In genomic region chr5:124908603-124909451, GRCh38 we compare ENCODE assay signal across 1 cellular context.
TF ChIP-seq lines count a peak whose summit lies in the region.

No MANE protein-coding gene starts in this region.

TF ChIP-seq in GM12878, 131 proteins besides CTCF, POLR2A, EP300 and RAD21 (continued from another document and continues in another):
- TF ChIP-seq, protein P1, sequence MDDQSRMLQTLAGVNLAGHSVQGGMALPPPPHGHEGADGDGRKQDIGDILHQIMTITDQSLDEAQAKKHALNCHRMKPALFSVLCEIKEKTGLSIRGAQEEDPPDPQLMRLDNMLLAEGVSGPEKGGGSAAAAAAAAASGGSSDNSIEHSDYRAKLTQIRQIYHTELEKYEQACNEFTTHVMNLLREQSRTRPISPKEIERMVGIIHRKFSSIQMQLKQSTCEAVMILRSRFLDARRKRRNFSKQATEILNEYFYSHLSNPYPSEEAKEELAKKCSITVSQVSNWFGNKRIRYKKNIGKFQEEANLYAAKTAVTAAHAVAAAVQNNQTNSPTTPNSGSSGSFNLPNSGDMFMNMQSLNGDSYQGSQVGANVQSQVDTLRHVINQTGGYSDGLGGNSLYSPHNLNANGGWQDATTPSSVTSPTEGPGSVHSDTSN (IDR thresholded peaks at IDR 0.05; ENCODE audit: insufficient replicate concordance, low read depth, low read length) = peak; percentile 42
- no peak for TF ChIP-seq SRF (IDR thresholded peaks at IDR 0.05; ENCODE audit: low read depth in 2 of 2, low read length in 2 of 2)
- TF ChIP-seq EED (IDR thresholded peaks at IDR 0.05; ENCODE audit: low read depth) = peak; percentile 65
- peak; percentile 95 for TF ChIP-seq BACH1 (IDR thresholded peaks at IDR 0.05; ENCODE audit: borderline replicate concordance)
- TF ChIP-seq CREM (IDR thresholded peaks at IDR 0.05; ENCODE audit: low read depth) = peak; percentile 74
- TF ChIP-seq ZNF24 (IDR thresholded peaks at IDR 0.05) = peak; percentile 88
- TF ChIP-seq BCLAF1 (IDR thresholded peaks at IDR 0.05) = no peak
- peak; percentile 96 for TF ChIP-seq IKZF1 (conservative IDR thresholded peaks at IDR 0.05)
- peak in 1 of 2 experiments; percentile 58; a peak in 1 of 4 replicates for TF ChIP-seq CEBPB (IDR thresholded peaks at IDR 0.05; ENCODE audit: borderline replicate concordance in 1 of 2, low read depth in 2 of 2, low read length in 2 of 2)
- TF ChIP-seq BHLHE40 (IDR thresholded peaks at IDR 0.05; ENCODE audit: borderline replicate concordance in 1 of 2, low read depth in 2 of 2, low read length in 1 of 2) = peak; percentile 74 to 86
- TF ChIP-seq, protein P2, sequence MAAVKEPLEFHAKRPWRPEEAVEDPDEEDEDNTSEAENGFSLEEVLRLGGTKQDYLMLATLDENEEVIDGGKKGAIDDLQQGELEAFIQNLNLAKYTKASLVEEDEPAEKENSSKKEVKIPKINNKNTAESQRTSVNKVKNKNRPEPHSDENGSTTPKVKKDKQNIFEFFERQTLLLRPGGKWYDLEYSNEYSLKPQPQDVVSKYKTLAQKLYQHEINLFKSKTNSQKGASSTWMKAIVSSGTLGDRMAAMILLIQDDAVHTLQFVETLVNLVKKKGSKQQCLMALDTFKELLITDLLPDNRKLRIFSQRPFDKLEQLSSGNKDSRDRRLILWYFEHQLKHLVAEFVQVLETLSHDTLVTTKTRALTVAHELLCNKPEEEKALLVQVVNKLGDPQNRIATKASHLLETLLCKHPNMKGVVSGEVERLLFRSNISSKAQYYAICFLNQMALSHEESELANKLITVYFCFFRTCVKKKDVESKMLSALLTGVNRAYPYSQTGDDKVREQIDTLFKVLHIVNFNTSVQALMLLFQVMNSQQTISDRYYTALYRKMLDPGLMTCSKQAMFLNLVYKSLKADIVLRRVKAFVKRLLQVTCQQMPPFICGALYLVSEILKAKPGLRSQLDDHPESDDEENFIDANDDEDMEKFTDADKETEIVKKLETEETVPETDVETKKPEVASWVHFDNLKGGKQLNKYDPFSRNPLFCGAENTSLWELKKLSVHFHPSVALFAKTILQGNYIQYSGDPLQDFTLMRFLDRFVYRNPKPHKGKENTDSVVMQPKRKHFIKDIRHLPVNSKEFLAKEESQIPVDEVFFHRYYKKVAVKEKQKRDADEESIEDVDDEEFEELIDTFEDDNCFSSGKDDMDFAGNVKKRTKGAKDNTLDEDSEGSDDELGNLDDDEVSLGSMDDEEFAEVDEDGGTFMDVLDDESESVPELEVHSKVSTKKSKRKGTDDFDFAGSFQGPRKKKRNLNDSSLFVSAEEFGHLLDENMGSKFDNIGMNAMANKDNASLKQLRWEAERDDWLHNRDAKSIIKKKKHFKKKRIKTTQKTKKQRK (IDR thresholded peaks at IDR 0.05; ENCODE audit: low read depth, low read length) = no peak
- TF ChIP-seq DPF2 (IDR thresholded peaks at IDR 0.05) = peak; percentile 98
- TF ChIP-seq, protein P3, sequence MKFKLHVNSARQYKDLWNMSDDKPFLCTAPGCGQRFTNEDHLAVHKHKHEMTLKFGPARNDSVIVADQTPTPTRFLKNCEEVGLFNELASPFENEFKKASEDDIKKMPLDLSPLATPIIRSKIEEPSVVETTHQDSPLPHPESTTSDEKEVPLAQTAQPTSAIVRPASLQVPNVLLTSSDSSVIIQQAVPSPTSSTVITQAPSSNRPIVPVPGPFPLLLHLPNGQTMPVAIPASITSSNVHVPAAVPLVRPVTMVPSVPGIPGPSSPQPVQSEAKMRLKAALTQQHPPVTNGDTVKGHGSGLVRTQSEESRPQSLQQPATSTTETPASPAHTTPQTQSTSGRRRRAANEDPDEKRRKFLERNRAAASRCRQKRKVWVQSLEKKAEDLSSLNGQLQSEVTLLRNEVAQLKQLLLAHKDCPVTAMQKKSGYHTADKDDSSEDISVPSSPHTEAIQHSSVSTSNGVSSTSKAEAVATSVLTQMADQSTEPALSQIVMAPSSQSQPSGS (IDR thresholded peaks at IDR 0.05; ENCODE audit: low read length) = peak; percentile 94
- TF ChIP-seq BMI1 (IDR thresholded peaks at IDR 0.05; ENCODE audit: borderline replicate concordance) = peak; percentile 92
- TF ChIP-seq LARP7 (IDR thresholded peaks at IDR 0.05) = no peak
- TF ChIP-seq RAD51 (IDR thresholded peaks at IDR 0.05) = no peak
- no peak for TF ChIP-seq ATF3 (IDR thresholded peaks at IDR 0.05; ENCODE audit: borderline replicate concordance, extremely low read depth, low read depth, low read length)
- TF ChIP-seq BCL11A (IDR thresholded peaks at IDR 0.05; ENCODE audit: low read depth, low read length) = peak; percentile 97
- TF ChIP-seq, protein P4, sequence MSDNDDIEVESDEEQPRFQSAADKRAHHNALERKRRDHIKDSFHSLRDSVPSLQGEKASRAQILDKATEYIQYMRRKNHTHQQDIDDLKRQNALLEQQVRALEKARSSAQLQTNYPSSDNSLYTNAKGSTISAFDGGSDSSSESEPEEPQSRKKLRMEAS (IDR thresholded peaks at IDR 0.05; ENCODE audit: low read depth, low read length) = no peak
- peak; percentile 13; the same call in 1 of the 2 replicates for TF ChIP-seq ZSCAN29 (IDR thresholded peaks at IDR 0.05)
- TF ChIP-seq ZBED1 (IDR thresholded peaks at IDR 0.05; ENCODE audit: borderline replicate concordance) = peak; percentile 72; the same call in 1 of the 2 replicates
- TF ChIP-seq, protein P5, sequence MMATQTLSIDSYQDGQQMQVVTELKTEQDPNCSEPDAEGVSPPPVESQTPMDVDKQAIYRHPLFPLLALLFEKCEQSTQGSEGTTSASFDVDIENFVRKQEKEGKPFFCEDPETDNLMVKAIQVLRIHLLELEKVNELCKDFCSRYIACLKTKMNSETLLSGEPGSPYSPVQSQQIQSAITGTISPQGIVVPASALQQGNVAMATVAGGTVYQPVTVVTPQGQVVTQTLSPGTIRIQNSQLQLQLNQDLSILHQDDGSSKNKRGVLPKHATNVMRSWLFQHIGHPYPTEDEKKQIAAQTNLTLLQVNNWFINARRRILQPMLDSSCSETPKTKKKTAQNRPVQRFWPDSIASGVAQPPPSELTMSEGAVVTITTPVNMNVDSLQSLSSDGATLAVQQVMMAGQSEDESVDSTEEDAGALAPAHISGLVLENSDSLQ (IDR thresholded peaks at IDR 0.05) = no peak
- TF ChIP-seq, protein P6, sequence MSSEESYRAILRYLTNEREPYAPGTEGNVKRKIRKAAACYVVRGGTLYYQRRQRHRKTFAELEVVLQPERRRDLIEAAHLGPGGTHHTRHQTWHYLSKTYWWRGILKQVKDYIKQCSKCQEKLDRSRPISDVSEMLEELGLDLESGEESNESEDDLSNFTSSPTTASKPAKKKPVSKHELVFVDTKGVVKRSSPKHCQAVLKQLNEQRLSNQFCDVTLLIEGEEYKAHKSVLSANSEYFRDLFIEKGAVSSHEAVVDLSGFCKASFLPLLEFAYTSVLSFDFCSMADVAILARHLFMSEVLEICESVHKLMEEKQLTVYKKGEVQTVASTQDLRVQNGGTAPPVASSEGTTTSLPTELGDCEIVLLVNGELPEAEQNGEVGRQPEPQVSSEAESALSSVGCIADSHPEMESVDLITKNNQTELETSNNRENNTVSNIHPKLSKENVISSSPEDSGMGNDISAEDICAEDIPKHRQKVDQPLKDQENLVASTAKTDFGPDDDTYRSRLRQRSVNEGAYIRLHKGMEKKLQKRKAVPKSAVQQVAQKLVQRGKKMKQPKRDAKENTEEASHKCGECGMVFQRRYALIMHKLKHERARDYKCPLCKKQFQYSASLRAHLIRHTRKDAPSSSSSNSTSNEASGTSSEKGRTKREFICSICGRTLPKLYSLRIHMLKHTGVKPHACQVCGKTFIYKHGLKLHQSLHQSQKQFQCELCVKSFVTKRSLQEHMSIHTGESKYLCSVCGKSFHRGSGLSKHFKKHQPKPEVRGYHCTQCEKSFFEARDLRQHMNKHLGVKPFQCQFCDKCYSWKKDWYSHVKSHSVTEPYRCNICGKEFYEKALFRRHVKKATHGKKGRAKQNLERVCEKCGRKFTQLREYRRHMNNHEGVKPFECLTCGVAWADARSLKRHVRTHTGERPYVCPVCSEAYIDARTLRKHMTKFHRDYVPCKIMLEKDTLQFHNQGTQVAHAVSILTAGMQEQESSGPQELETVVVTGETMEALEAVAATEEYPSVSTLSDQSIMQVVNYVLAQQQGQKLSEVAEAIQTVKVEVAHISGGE (CRISPR knock-in tag; IDR thresholded peaks at IDR 0.05) = no peak
- TF ChIP-seq PRDM15 (CRISPR knock-in tag; IDR thresholded peaks at IDR 0.05) = no peak
- TF ChIP-seq, protein P7, sequence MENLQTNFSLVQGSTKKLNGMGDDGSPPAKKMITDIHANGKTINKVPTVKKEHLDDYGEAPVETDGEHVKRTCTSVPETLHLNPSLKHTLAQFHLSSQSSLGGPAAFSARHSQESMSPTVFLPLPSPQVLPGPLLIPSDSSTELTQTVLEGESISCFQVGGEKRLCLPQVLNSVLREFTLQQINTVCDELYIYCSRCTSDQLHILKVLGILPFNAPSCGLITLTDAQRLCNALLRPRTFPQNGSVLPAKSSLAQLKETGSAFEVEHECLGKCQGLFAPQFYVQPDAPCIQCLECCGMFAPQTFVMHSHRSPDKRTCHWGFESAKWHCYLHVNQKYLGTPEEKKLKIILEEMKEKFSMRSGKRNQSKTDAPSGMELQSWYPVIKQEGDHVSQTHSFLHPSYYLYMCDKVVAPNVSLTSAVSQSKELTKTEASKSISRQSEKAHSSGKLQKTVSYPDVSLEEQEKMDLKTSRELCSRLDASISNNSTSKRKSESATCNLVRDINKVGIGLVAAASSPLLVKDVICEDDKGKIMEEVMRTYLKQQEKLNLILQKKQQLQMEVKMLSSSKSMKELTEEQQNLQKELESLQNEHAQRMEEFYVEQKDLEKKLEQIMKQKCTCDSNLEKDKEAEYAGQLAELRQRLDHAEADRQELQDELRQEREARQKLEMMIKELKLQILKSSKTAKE (IDR thresholded peaks at IDR 0.05; ENCODE audit: low read depth, poor library complexity, severe bottlenecking) = peak; percentile 68
- TF ChIP-seq NR2C1 (IDR thresholded peaks at IDR 0.05) = no peak
- peak; percentile 84 for TF ChIP-seq ZBTB33 (IDR thresholded peaks at IDR 0.05)
- TF ChIP-seq ZNF384 (IDR thresholded peaks at IDR 0.05; ENCODE audit: borderline replicate concordance, low read depth, low read length) = no peak
- TF ChIP-seq ASH2L (IDR thresholded peaks at IDR 0.05; ENCODE audit: borderline replicate concordance, low read depth) = no peak
- no peak for TF ChIP-seq MXI1 (IDR thresholded peaks at IDR 0.05; ENCODE audit: low read depth, low read length)
- peak; percentile 83 for TF ChIP-seq FOXM1 (IDR thresholded peaks at IDR 0.05; ENCODE audit: low read depth, low read length)
